1 cellular context compared by ENCODE assay signal in genomic region chr1:202645097-202645476, GRCh38.
TF ChIP-seq lines count a peak whose summit lies in the region.

No MANE protein-coding gene starts in this region.

TF ChIP-seq in WTC11, 78 proteins besides CTCF, POLR2A, EP300 and RAD21 (continued from another document):
- TF ChIP-seq HMGXB4 (CRISPR knock-in tag; IDR thresholded peaks at IDR 0.05), result no peak
